In the genomic region with DNA sequence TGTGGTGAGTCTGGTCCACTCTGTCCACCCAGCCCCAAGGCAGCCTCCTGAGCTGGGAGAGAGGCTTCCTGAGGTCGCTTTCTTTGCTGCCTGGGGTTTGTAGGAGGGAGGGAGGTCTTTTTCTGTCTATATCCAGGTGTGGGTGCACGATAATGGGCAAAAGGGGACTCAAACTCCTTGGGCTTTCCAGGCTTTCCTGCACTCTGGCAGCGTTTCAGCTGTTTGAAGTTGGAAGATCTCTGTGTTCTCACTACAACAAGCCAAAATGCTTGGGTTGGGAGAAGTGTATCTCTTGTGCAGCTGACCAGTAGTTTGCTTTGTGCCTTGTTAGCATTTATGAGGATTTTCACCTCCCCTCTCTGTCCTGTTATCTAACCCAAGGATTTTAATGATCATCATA, we compare ENCODE assay signal across 18 cellular contexts.
DNase-seq lines count a peak whose midpoint lies in the region; ATAC-seq and TF ChIP-seq lines count a peak whose summit lies in the region.
"Had no signal": no experiment of that assay in that cellular context is flagged by ENCODE, and none has a peak within 500 bp of the region (broad histone marks: within the 10 kb centered on the region; RNA-seq: fewer than 3 reads in every experiment).

No MANE protein-coding gene starts in this region.

- no peak for TF ChIP-seq POLR2A in esophagus muscularis mucosa (IDR thresholded peaks at IDR 0.05; ENCODE audit: low read depth)

- TF ChIP-seq CTCF in parathyroid adenoma (IDR thresholded peaks at IDR 0.05), result no peak
- no peak for TF ChIP-seq CTCF in esophagus muscularis mucosa (IDR thresholded peaks at IDR 0.05)

- H3K9me3 Mint-ChIP-seq in CD4-positive, alpha-beta memory T cell, result peaks cover 0 to 2% (median 0%) of the 10 kb centered on the region in 8 donors
- H3K9me3 Mint-ChIP-seq: CD8-positive, alpha-beta T cell had no signal

- H3K4me3 ChIP-seq in parathyroid adenoma (ENCODE audit: low read depth, low read length) (peak overlapping the region; percentile 11), esophagus muscularis mucosa (no peak overlapping the region)
- H3K4me3 ChIP-seq in CD4-positive, alpha-beta memory T cell (ENCODE audit: low read length in 2 of 2), result no peak overlapping the region
- H3K4me3 ChIP-seq: K562 had no signal

- CTCF ChIA-PET in CD4-positive, alpha-beta memory T cell (lab: Charles Lee; ENCODE audit: partially characterized antibody), result no interaction called here

- H3K36me3 Mint-ChIP-seq in CD4-positive, alpha-beta memory T cell, result no peaks in the 10 kb centered on the region
- H3K36me3 Mint-ChIP-seq: CD8-positive, alpha-beta T cell had no signal

- H3K4me3 Mint-ChIP-seq in CD4-positive, alpha-beta memory T cell, result no peak overlapping the region
- H3K4me3 Mint-ChIP-seq: CD14-positive monocyte; CD8-positive, alpha-beta T cell had no signal

- peak overlapping the region; percentile 82 for H3K27ac ChIP-seq in parathyroid adenoma
- no peak overlapping the region for H3K27ac ChIP-seq in CD4-positive, alpha-beta memory T cell (ENCODE audit: low read depth, low read length)
- H3K27ac ChIP-seq in esophagus muscularis mucosa (replicated peaks in 1 of 4), result no peak overlapping the region
- H3K27ac ChIP-seq: HL-60 had no signal

- WGBS in esophagus muscularis mucosa, result 57% methylated on average over 3 of the region's 3 CpGs

- TF ChIP-seq EP300 in esophagus muscularis mucosa (IDR thresholded peaks at IDR 0.05), result no peak

- H3K79me2 ChIP-seq in parathyroid adenoma, result no peaks in the 10 kb centered on the region

- POLR2A ChIA-PET in CD4-positive, alpha-beta memory T cell (lab: Charles Lee; ENCODE audit: partially characterized antibody), result no interaction called here

- H3K4me1 Mint-ChIP-seq in CD4-positive, alpha-beta memory T cell, result no peaks in the 10 kb centered on the region
- H3K4me1 Mint-ChIP-seq: CD14-positive monocyte had no signal

- intact Hi-C loops in CD4-positive, alpha-beta memory T cell (cut with micrococcal nuclease), result no loop called here
- intact Hi-C loops in esophagus muscularis mucosa (cut with DNase I), result no loop called here

- H3K4me1 ChIP-seq in parathyroid adenoma, result peaks cover 24% of the 10 kb centered on the region
- no peaks in the 10 kb centered on the region for H3K4me1 ChIP-seq in CD4-positive, alpha-beta memory T cell (ENCODE audit: insufficient read depth, low read length)
- H3K4me1 ChIP-seq in esophagus muscularis mucosa, result peaks cover 0 to 11% (median 5%) of the 10 kb centered on the region in 4 donors

- peak overlapping the region; percentile 35 for H3K4me2 ChIP-seq in parathyroid adenoma (ENCODE audit: low read length)

- H3K27ac Mint-ChIP-seq in CD4-positive, alpha-beta memory T cell, result no peak overlapping the region
- H3K27ac Mint-ChIP-seq: CD14-positive monocyte; CD8-positive, alpha-beta T cell had no signal

- H3K9ac ChIP-seq in parathyroid adenoma, result no peak overlapping the region

- peaks cover 0 to 2% of the 10 kb centered on the region in 2 donors for H3K27me3 Mint-ChIP-seq in CD4-positive, alpha-beta memory T cell

- H3K36me3 ChIP-seq in parathyroid adenoma (ENCODE audit: control insufficient read depth, insufficient read depth, low read length) (no peaks in the 10 kb centered on the region), esophagus muscularis mucosa (no peaks in the 10 kb centered on the region)
- no peaks in the 10 kb centered on the region for H3K36me3 ChIP-seq in CD4-positive, alpha-beta memory T cell (ENCODE audit: insufficient read depth, low read length)

- peak overlapping the region; percentile 50 for H2AFZ ChIP-seq in parathyroid adenoma

- DNase-seq in EH (ENCODE audit: low read depth), result peak; percentile 1
- peak; percentile 8 for DNase-seq in amniotic epithelial cell (ENCODE audit: low read depth)
- no peak for DNase-seq in left lobe of liver (ENCODE audit: low spot score)
- DNase-seq in AG20443 (ENCODE audit: low spot score), result no peak
- no peak for DNase-seq in CD4-positive, alpha-beta memory T cell
- DNase-seq in esophagus muscularis mucosa (ENCODE audit: extremely low spot score), result no peak
- DNase-seq: ACHN; AML-193; CD8-positive, alpha-beta T cell; DMS 273 treated with DMSO at 0.1 percent for 48 hours; DMS53; DND-41; HCEC 1CT; IMR-90 had no signal

- H3K27me3 ChIP-seq in parathyroid adenoma (ENCODE audit: control insufficient read depth, insufficient read depth, low read length) (no peaks in the 10 kb centered on the region), esophagus muscularis mucosa (no peaks in the 10 kb centered on the region)
- no peaks in the 10 kb centered on the region for H3K27me3 ChIP-seq in CD4-positive, alpha-beta memory T cell (ENCODE audit: insufficient read depth, low read length)

- ATAC-seq in left lobe of liver, result no peak
- ATAC-seq: CD8-positive, alpha-beta T cell; K562 had no signal

- H3K9me3 ChIP-seq in parathyroid adenoma (ENCODE audit: control insufficient read depth, low read length) (no peaks in the 10 kb centered on the region), esophagus muscularis mucosa (no peaks in the 10 kb centered on the region)
- no peaks in the 10 kb centered on the region for H3K9me3 ChIP-seq in CD4-positive, alpha-beta memory T cell (ENCODE audit: control insufficient read depth in 1 of 2, low read length in 2 of 2)

Comparison
In these comparisons a context has a peak if more than half of its experiments do, and no peak if none do; other contexts are left out.
1. DNase-seq: peak in EH (single experiment) and amniotic epithelial cell (single experiment); none in left lobe of liver (single experiment), AG20443 (single experiment), CD4-positive, alpha-beta memory T cell (0 of 5) and esophagus muscularis mucosa (single experiment).